8 cellular contexts compared by ENCODE assay signal in the genomic region with DNA sequence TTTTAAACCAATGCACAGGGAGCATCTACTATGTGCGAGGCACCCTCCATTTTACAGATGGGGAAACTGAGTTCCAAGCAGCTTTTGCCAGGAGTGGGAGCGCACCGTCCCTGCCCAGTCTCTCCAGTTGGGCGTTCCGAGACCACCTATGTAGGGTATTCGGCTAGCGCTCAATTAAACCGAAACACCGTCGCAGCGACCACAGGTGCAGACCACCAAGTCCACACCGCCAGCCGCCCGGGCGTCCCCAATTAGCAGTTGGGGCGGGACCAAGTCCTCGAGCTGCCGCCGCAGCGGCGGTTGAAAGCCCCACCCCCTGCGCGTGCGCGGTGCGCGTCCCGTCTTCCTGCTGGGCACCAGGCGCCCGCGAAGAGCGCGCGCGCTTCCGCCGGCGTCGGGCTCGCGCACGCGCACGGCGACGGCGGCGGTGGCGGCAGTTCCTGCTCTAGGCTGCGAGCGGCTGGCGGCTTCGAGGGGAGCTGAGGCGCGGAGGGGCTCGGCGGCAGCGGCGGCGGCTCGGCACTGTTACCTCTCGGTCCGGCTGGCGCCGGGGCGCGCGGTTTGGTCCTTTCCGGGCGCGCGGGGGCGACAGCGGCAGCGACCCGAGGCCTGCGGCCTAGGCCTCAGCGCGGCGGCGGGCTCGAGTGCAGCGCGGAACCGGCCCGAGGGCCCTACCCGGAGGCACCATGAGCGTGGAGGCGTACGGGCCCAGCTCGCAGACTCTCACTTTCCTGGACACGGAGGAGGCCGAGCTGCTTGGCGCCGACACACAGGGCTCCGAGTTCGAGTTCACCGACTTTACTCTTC. TPM values are rescaled to one million over a fixed set of nuclear protein-coding genes. Genes with fewer than 3 reads are reported as not detected.
DNase-seq lines count a peak whose midpoint lies in the region; ATAC-seq and TF ChIP-seq lines count a peak whose summit lies in the region.

A gene (plus strand): TSS at position 436 of the 807 bp plus-strand sequence. CDS start 251 bp downstream, at position 687.

- H3K27ac ChIP-seq in RWPE1 = peak within 1 kb of the TSS; percentile 79

- DNase-seq in Daoy (ENCODE audit: low read depth) (peak; percentile 97), GOT3 (lab: John Stamatoyannopoulos, UW) (peak; percentile 74), LoVo (ENCODE audit: low spot score) (peak; percentile 95), RWPE1 (ENCODE audit: low spot score) (peak; percentile 91), fibroblast of the conjunctiva (ENCODE audit: low read depth) (peak; percentile 80), nephron progenitor cell (peak; percentile 99)
- peak; percentile 93 for DNase-seq in activated T-helper 9 cell treated with anti-CD3 and anti-CD28 coated beads, Interleukin-2, amount 50 U/mL, for 16 hours (ENCODE audit: low read depth)
- peak; percentile 95 to 97 for DNase-seq in stimulated activated naive CD8-positive, alpha-beta T cell treated with anti-CD3 and anti-CD28 coated beads, Interleukin-15, amount 100 ng/mL, for 72 hours

- TF ChIP-seq CTCF in RWPE1 (conservative IDR thresholded peaks at IDR 0.05; ENCODE audit: low read depth) (no peak), nephron progenitor cell (IDR thresholded peaks at IDR 0.05) (no peak)

- ATAC-seq in stimulated activated naive CD8-positive, alpha-beta T cell treated with anti-CD3 and anti-CD28 coated beads, Interleukin-15, amount 100 ng/mL, for 72 hours = peak; percentile 90

- CTCF ChIA-PET in RWPE1 (lab: Yijun Ruan, JAX) = interaction anchor here (0.5 to 1.2 kb wide), 9 partner anchors 10 to 381 kb away, joined by 3 to 6 read pairs (median 3); no protein-coding TSS in a partner anchor

- H3K4me1 Mint-ChIP-seq in nephron progenitor cell = peaks cover 38% of the 10 kb centered on the region
- peaks cover 48% of the 10 kb centered on the region for H3K4me1 Mint-ChIP-seq in stimulated activated naive CD8-positive, alpha-beta T cell treated with anti-CD3 and anti-CD28 coated beads, Interleukin-15, amount 100 ng/mL, for 72 hours

- H3K9me3 Mint-ChIP-seq in nephron progenitor cell = peaks cover 10% of the 10 kb centered on the region
- peaks cover 8 to 9% of the 10 kb centered on the region in 2 donors for H3K9me3 Mint-ChIP-seq in stimulated activated naive CD8-positive, alpha-beta T cell treated with anti-CD3 and anti-CD28 coated beads, Interleukin-15, amount 100 ng/mL, for 72 hours

- H3K4me3 Mint-ChIP-seq in nephron progenitor cell = peak within 1 kb of the TSS; percentile 98
- peak within 1 kb of the TSS; percentile 94 to 96 for H3K4me3 Mint-ChIP-seq in stimulated activated naive CD8-positive, alpha-beta T cell treated with anti-CD3 and anti-CD28 coated beads, Interleukin-15, amount 100 ng/mL, for 72 hours

- H3K27ac Mint-ChIP-seq in nephron progenitor cell = peak within 1 kb of the TSS; percentile 96
- H3K27ac Mint-ChIP-seq in stimulated activated naive CD8-positive, alpha-beta T cell treated with anti-CD3 and anti-CD28 coated beads, Interleukin-15, amount 100 ng/mL, for 72 hours = peak within 1 kb of the TSS; percentile 98 to 99

- POLR2A ChIA-PET in RWPE1 (lab: Yijun Ruan, JAX; ENCODE audit: low non-redundant PET) = interaction anchor here (0.5 to 1.1 kb wide), 3 partner anchors 14 to 331 kb away, joined by 4 to 6 read pairs (median 4); no protein-coding TSS in a partner anchor

- peaks cover 24% of the 10 kb centered on the region for H3K36me3 Mint-ChIP-seq in nephron progenitor cell (ENCODE audit: low read depth)

- peaks cover 37% of the 10 kb centered on the region for H3K27me3 Mint-ChIP-seq in nephron progenitor cell (ENCODE audit: low read depth, poor library complexity)
- peaks cover 10% of the 10 kb centered on the region for H3K27me3 Mint-ChIP-seq in stimulated activated naive CD8-positive, alpha-beta T cell treated with anti-CD3 and anti-CD28 coated beads, Interleukin-15, amount 100 ng/mL, for 72 hours

RNA-seq across cellular contexts. Expression of the gene that starts here (rescaled TPM):
- total RNA-seq in Daoy (2014; rRNA removed; shearing (Covaris generic)) = 100 and 121 TPM in 2 replicates

Comparison
In these comparisons a context has a peak if more than half of its experiments do, and no peak if none do; other contexts are left out.
1. Peak in every context shown above with its lines: DNase-seq, ATAC-seq and H3K27ac ChIP-seq.